Comparison of ENCODE assay signal across 18 cellular contexts in genomic region chr5:55584398-55585265, GRCh38.
"Had no signal": no experiment of that assay in that cellular context is flagged by ENCODE, and none has a peak within 500 bp of the region (broad histone marks: within the 10 kb centered on the region; RNA-seq: fewer than 3 reads in every experiment).

No MANE protein-coding gene starts in this region.

- DNase-seq: activated B cell treated with CpG ODN at 0.5 μM for 24 hours; activated CD4-positive, alpha-beta T cell treated with anti-CD3 and anti-CD28 coated beads, Interleukin-2, amount 10 ng/mL, durations not matched to agents 24 days and 14 days; activated CD8-positive, alpha-beta memory T cell treated with anti-CD3 and anti-CD28 coated beads, Interleukin-2, amount 50 U/mL, for 4 hours; dorsolateral prefrontal cortex; kidney glomerular epithelial cell; lower lobe of right lung; pancreas; stimulated activated CD4-positive, alpha-beta T cell treated with anti-CD3 and anti-CD28 coated beads, Interleukin-2, amount 100 ng/mL, for 48 hours; T-helper 17 cell; thyroid gland had no signal

- H3K36me3 ChIP-seq: ascending aorta, lower lobe of right lung, pancreas, thyroid gland, vagina had no signal

- H3K9me3 ChIP-seq: ascending aorta, lower lobe of right lung, pancreas, thyroid gland, vagina had no signal

- H3K4me1 ChIP-seq: ascending aorta, lower lobe of right lung, thyroid gland, vagina had no signal

- H3K9me3 Mint-ChIP-seq: activated B cell treated with CpG ODN at 0.5 μM for 24 hours; activated CD4-positive, alpha-beta T cell treated with anti-CD3 and anti-CD28 coated beads, Interleukin-2, amount 10 ng/mL, durations not matched to agents 24 days and 14 days; activated naive CD8-positive, alpha-beta T cell treated with anti-CD3 and anti-CD28 coated beads, Interleukin-2, amount 10 ng/mL, durations not matched to agents 7 days and 5 days; activated T-helper 1 cell treated with anti-CD3 and anti-CD28 coated beads, Interleukin-12 subunit alpha, Interleukin-12 subunit beta, Interleukin-2, Interleukin-4 antibody, amounts not matched to agents 30 ng/mL and 10 ng/mL and 1 ng/mL, durations not matched to agents 14 hours and 24 hours and 36 hours; mesothelial cell of epicardium; stimulated activated memory B cell treated with anti-CD40 and anti-IgM and Interleukin-4, amounts not matched to agents 10 μg/mL and 1 μg/mL and 100 μg/mL, for 72 hours had no signal

- H3K27ac Mint-ChIP-seq: activated B cell treated with CpG ODN at 0.5 μM for 24 hours; activated CD8-positive, alpha-beta T cell treated with anti-CD3 and anti-CD28 coated beads, Interleukin-2, amount 10 ng/mL, durations not matched to agents 7 days and 5 days; activated naive CD8-positive, alpha-beta T cell treated with anti-CD3 and anti-CD28 coated beads, Interleukin-2, amount 10 ng/mL, durations not matched to agents 7 days and 5 days; activated T-helper 1 cell treated with anti-CD3 and anti-CD28 coated beads, Interleukin-12 subunit alpha, Interleukin-12 subunit beta, Interleukin-2, Interleukin-4 antibody, amounts not matched to agents 30 ng/mL and 10 ng/mL and 1 ng/mL, durations not matched to agents 14 hours and 24 hours and 36 hours; mesothelial cell of epicardium; stimulated activated memory B cell treated with anti-CD40 and anti-IgM and Interleukin-4, amounts not matched to agents 10 μg/mL and 1 μg/mL and 100 μg/mL, for 72 hours; T-helper 17 cell had no signal

- H3K27me3 ChIP-seq: ascending aorta, dorsolateral prefrontal cortex, pancreas, thyroid gland, vagina had no signal

- H3K4me3 Mint-ChIP-seq: activated B cell treated with CpG ODN at 0.5 μM for 24 hours; activated CD4-positive, alpha-beta T cell treated with anti-CD3 and anti-CD28 coated beads, Interleukin-2, amount 10 ng/mL, durations not matched to agents 24 days and 14 days; activated CD8-positive, alpha-beta T cell treated with anti-CD3 and anti-CD28 coated beads, Interleukin-2, amount 10 ng/mL, durations not matched to agents 7 days and 5 days; activated naive CD8-positive, alpha-beta T cell treated with anti-CD3 and anti-CD28 coated beads, Interleukin-2, amount 10 ng/mL, durations not matched to agents 7 days and 5 days; activated T-helper 1 cell treated with anti-CD3 and anti-CD28 coated beads, Interleukin-12 subunit alpha, Interleukin-12 subunit beta, Interleukin-2, Interleukin-4 antibody, amounts not matched to agents 30 ng/mL and 10 ng/mL and 1 ng/mL, durations not matched to agents 14 hours and 24 hours and 36 hours; mesothelial cell of epicardium; stimulated activated memory B cell treated with anti-CD40 and anti-IgM and Interleukin-4, amounts not matched to agents 10 μg/mL and 1 μg/mL and 100 μg/mL, for 72 hours; T-helper 17 cell had no signal

- FAIRE-seq: bronchial epithelial cell, pancreas had no signal

- ATAC-seq: activated CD8-positive, alpha-beta T cell treated with anti-CD3 and anti-CD28 coated beads, Interleukin-2, amount 10 ng/mL, durations not matched to agents 7 days and 5 days; lower lobe of right lung; pancreas; stimulated activated memory B cell treated with anti-CD40 and anti-IgM and Interleukin-4, amounts not matched to agents 10 μg/mL and 1 μg/mL and 100 μg/mL, for 72 hours; T-helper 17 cell had no signal

- H3K27me3 Mint-ChIP-seq: activated B cell treated with CpG ODN at 0.5 μM for 24 hours; activated CD4-positive, alpha-beta T cell treated with anti-CD3 and anti-CD28 coated beads, Interleukin-2, amount 10 ng/mL, durations not matched to agents 24 days and 14 days; activated naive CD8-positive, alpha-beta T cell treated with anti-CD3 and anti-CD28 coated beads, Interleukin-2, amount 10 ng/mL, durations not matched to agents 7 days and 5 days; stimulated activated memory B cell treated with anti-CD40 and anti-IgM and Interleukin-4, amounts not matched to agents 10 μg/mL and 1 μg/mL and 100 μg/mL, for 72 hours; T-helper 17 cell had no signal

- H3K27ac ChIP-seq: ascending aorta, dorsolateral prefrontal cortex, lower lobe of right lung, pancreas, thyroid gland, vagina had no signal

- H3K4me3 ChIP-seq: ascending aorta, dorsolateral prefrontal cortex, lower lobe of right lung, pancreas, thyroid gland, vagina had no signal

- H3K36me3 Mint-ChIP-seq: mesothelial cell of epicardium; stimulated activated memory B cell treated with anti-CD40 and anti-IgM and Interleukin-4, amounts not matched to agents 10 μg/mL and 1 μg/mL and 100 μg/mL, for 72 hours had no signal
